16 cellular contexts compared by ENCODE assay signal in the genomic region with DNA sequence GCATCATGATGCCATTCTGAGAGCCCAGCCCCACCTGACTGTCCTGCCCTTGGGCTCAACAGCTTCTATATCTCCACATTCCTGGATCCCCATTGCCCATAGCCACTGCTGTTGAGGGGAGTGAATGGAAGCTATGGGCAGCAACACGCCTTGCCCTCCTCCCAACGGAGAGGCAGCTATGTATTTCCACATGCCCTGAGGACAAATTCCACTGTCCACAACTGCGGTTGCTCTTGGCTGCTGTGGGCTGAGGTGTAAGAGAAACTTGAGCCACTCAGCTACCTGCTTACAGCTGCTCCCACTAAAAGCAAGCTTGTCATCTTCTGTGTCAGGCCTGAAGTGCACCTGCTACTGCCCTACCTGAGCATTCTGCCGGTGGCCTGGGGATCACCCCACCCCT.
DNase-seq lines count a peak whose midpoint lies in the region; ATAC-seq and TF ChIP-seq lines count a peak whose summit lies in the region.
"Had no signal": no experiment of that assay in that cellular context is flagged by ENCODE, and none has a peak within 500 bp of the region (broad histone marks: within the 10 kb centered on the region; RNA-seq: fewer than 3 reads in every experiment).

No MANE protein-coding gene starts in this region.

- H3K4me1 ChIP-seq in mammary epithelial cell (ENCODE audit: insufficient read depth, low read length) (no peaks in the 10 kb centered on the region), trophoblast cell (ENCODE audit: control insufficient read depth in 1 of 2, insufficient read depth in 2 of 2, low read length in 2 of 2) (no peaks in the 10 kb centered on the region)

- dilution Hi-C loops in mammary epithelial cell (cut with HindIII; ENCODE audit: low sequenced_read_pairs) = no loop called here

- H3K14ac ChIP-seq in trophoblast cell (ENCODE audit: low read length) = no peak overlapping the region

- no peak overlapping the region for H3K4ac ChIP-seq in trophoblast cell (ENCODE audit: low read depth, low read length)

- H4K8ac ChIP-seq in trophoblast cell (ENCODE audit: low read depth, low read length) = no peak overlapping the region

- H3K79me2 ChIP-seq in mammary epithelial cell (ENCODE audit: insufficient read depth, low read length) (no peaks in the 10 kb centered on the region), trophoblast cell (ENCODE audit: control insufficient read depth, insufficient read depth, low read length, poor library complexity) (no peaks in the 10 kb centered on the region)

- WGBS in mammary epithelial cell (ENCODE audit: low coverage, missing lambda C conversion rate) = 70% methylated on average over 3 of the region's 4 CpGs
- no CpG with 5 or more reads among the region's 4 CpGs for WGBS in trophoblast cell (ENCODE audit: extremely low coverage, insufficient coverage, insufficient read length)

- H4K20me1 ChIP-seq in mammary epithelial cell (ENCODE audit: insufficient read depth, low read length) = no peaks in the 10 kb centered on the region

- no peak for TF ChIP-seq CTCF in mammary epithelial cell (conservative IDR thresholded peaks at IDR 0.05 in 1 of 2, IDR thresholded peaks at IDR 0.05 in 1 of 2; ENCODE audit: extremely low read depth in 1 of 2, insufficient read depth in 1 of 2, low read depth in 1 of 2, low read length in 2 of 2)

- H3K9me3 ChIP-seq in mammary epithelial cell (replicated peaks; ENCODE audit: insufficient read depth, low read length) (peaks cover 3% of the 10 kb centered on the region), trophoblast cell (ENCODE audit: insufficient read depth, low read depth, low read length) (peaks cover 11% of the 10 kb centered on the region)

- CTCF ChIA-PET in mammary epithelial cell (lab: Charles Lee; ENCODE audit: low non-redundant PET) = no interaction called here

- H3K36me3 Mint-ChIP-seq in natural killer cell treated with Interleukin-12 subunit alpha and Interleukin-12 subunit beta and Interleukin-15 and Interleukin-18, amount 100 ng/mL, for 72 hours = peaks cover 17% of the 10 kb centered on the region
- H3K36me3 Mint-ChIP-seq in stimulated activated naive B cell treated with anti-CD40 and anti-IgM and Interleukin-4, amounts not matched to agents 10 μg/mL and 1 μg/mL and 100 μg/mL, for 72 hours = peaks cover 2 to 5% of the 10 kb centered on the region in 2 donors
- H3K36me3 Mint-ChIP-seq: CD4-positive, alpha-beta memory T cell had no signal

- ATAC-seq in natural killer cell treated with Interleukin-12 subunit alpha and Interleukin-12 subunit beta and Interleukin-15 and Interleukin-18, amount 100 ng/mL, for 72 hours = no peak
- ATAC-seq in HG03135 (IDR thresholded peaks at IDR 0.05; ENCODE audit: unreplicated experiment) = no peak
- no peak for ATAC-seq in stimulated activated naive B cell treated with anti-CD40 and anti-IgM and Interleukin-4, amounts not matched to agents 10 μg/mL and 1 μg/mL and 100 μg/mL, for 72 hours (replicated peaks)

- H2BK12ac ChIP-seq in trophoblast cell (ENCODE audit: low read length) = no peak overlapping the region

- H3K27me3 ChIP-seq in mammary epithelial cell (ENCODE audit: insufficient read depth, low read length) (no peaks in the 10 kb centered on the region), trophoblast cell (ENCODE audit: insufficient read depth, low read length) (no peaks in the 10 kb centered on the region)

- H3K4me1 Mint-ChIP-seq in natural killer cell treated with Interleukin-12 subunit alpha and Interleukin-12 subunit beta and Interleukin-15 and Interleukin-18, amount 100 ng/mL, for 72 hours (ENCODE audit: low read depth in 2 of 2) = no peaks in the 10 kb centered on the region
- no peaks in the 10 kb centered on the region for H3K4me1 Mint-ChIP-seq in stimulated activated naive B cell treated with anti-CD40 and anti-IgM and Interleukin-4, amounts not matched to agents 10 μg/mL and 1 μg/mL and 100 μg/mL, for 72 hours
- H3K4me1 Mint-ChIP-seq: CD4-positive, alpha-beta memory T cell had no signal

- DNase-seq in ELF-1 (ENCODE audit: low read depth, low spot score) (peak; percentile 34), M059J (ENCODE audit: low read depth) (peak; percentile 53), mammary epithelial cell (peak; percentile 11), trophoblast cell (peak; percentile 47 to 66)
- no peak for DNase-seq in activated T-cell treated with anti-CD3 and anti-CD28 coated beads, Interleukin-2, amount 50 U/mL, for 48 hours
- no peak for DNase-seq in natural killer cell treated with Interleukin-12 subunit alpha and Interleukin-12 subunit beta and Interleukin-15 and Interleukin-18, amount 100 ng/mL, for 72 hours (ENCODE audit: low spot score)
- DNase-seq in stimulated activated naive B cell treated with anti-CD40 and anti-IgM and Interleukin-4, amounts not matched to agents 10 μg/mL and 1 μg/mL and 100 μg/mL, for 72 hours = no peak
- DNase-seq: C1 segment of cervical spinal cord; Calu3; CD4-positive, alpha-beta memory T cell; COR-L47; DMS53; DMS79 treated with DMSO at 0.1 percent for 48 hours; H7; HCEC 1CT had no signal

- H2AFZ ChIP-seq in mammary epithelial cell (ENCODE audit: low read depth, low read length) = no peak overlapping the region
- no peak overlapping the region for H2AFZ ChIP-seq in trophoblast cell (ENCODE audit: insufficient read depth, low read length, poor library complexity)

- H3K23ac ChIP-seq in trophoblast cell (ENCODE audit: low read length) = no peak overlapping the region

- H3K4me2 ChIP-seq in mammary epithelial cell (ENCODE audit: insufficient read depth, low read depth, low read length) = no peak overlapping the region
- H3K4me2 ChIP-seq in trophoblast cell (ENCODE audit: low read length) = no peak overlapping the region

- H3K27ac Mint-ChIP-seq in natural killer cell treated with Interleukin-12 subunit alpha and Interleukin-12 subunit beta and Interleukin-15 and Interleukin-18, amount 100 ng/mL, for 72 hours = no peak overlapping the region
- no peak overlapping the region for H3K27ac Mint-ChIP-seq in stimulated activated naive B cell treated with anti-CD40 and anti-IgM and Interleukin-4, amounts not matched to agents 10 μg/mL and 1 μg/mL and 100 μg/mL, for 72 hours

- no peak overlapping the region for H2BK5ac ChIP-seq in trophoblast cell (ENCODE audit: low read depth, low read length, poor library complexity)

- no peak overlapping the region for H3K27ac ChIP-seq in mammary epithelial cell (ENCODE audit: insufficient read depth, low read depth, low read length)
- no peak overlapping the region for H3K27ac ChIP-seq in trophoblast cell (ENCODE audit: low read depth, low read length)

- H3K18ac ChIP-seq in trophoblast cell (ENCODE audit: low read length) = no peak overlapping the region

- H3K9me3 Mint-ChIP-seq in natural killer cell treated with Interleukin-12 subunit alpha and Interleukin-12 subunit beta and Interleukin-15 and Interleukin-18, amount 100 ng/mL, for 72 hours = peaks cover 16% of the 10 kb centered on the region
- peaks cover 24 to 29% of the 10 kb centered on the region in 2 donors for H3K9me3 Mint-ChIP-seq in stimulated activated naive B cell treated with anti-CD40 and anti-IgM and Interleukin-4, amounts not matched to agents 10 μg/mL and 1 μg/mL and 100 μg/mL, for 72 hours

- in situ Hi-C loops in mammary epithelial cell (cut with MboI; ENCODE audit: low sequenced_read_pairs in 2 of 2) = no loop called here

- H4K12ac ChIP-seq in trophoblast cell (ENCODE audit: low read depth, low read length) = no peak overlapping the region

- no TSS peak for BruUV-seq in mammary epithelial cell (replicated peaks; lab: Mats Ljungman, UMichigan)

- H2AK5ac ChIP-seq in trophoblast cell (ENCODE audit: low read length) = no peak overlapping the region

- no peak overlapping the region for H3K4me3 Mint-ChIP-seq in natural killer cell treated with Interleukin-12 subunit alpha and Interleukin-12 subunit beta and Interleukin-15 and Interleukin-18, amount 100 ng/mL, for 72 hours
- H3K4me3 Mint-ChIP-seq in stimulated activated naive B cell treated with anti-CD40 and anti-IgM and Interleukin-4, amounts not matched to agents 10 μg/mL and 1 μg/mL and 100 μg/mL, for 72 hours = no peak overlapping the region
- H3K4me3 Mint-ChIP-seq: CD4-positive, alpha-beta memory T cell had no signal

- H3K4me3 ChIP-seq in mammary epithelial cell (replicated peaks in 1 of 3; ENCODE audit: insufficient read depth in 1 of 3, low read depth in 2 of 3, low read length in 3 of 3) (no peak overlapping the region), trophoblast cell (ENCODE audit: low read depth, low read length) (no peak overlapping the region)

- H3K27me3 Mint-ChIP-seq in natural killer cell treated with Interleukin-12 subunit alpha and Interleukin-12 subunit beta and Interleukin-15 and Interleukin-18, amount 100 ng/mL, for 72 hours = no peaks in the 10 kb centered on the region
- peaks cover 8 to 9% of the 10 kb centered on the region in 2 donors for H3K27me3 Mint-ChIP-seq in stimulated activated naive B cell treated with anti-CD40 and anti-IgM and Interleukin-4, amounts not matched to agents 10 μg/mL and 1 μg/mL and 100 μg/mL, for 72 hours

- H3K36me3 ChIP-seq in mammary epithelial cell (ENCODE audit: insufficient read depth, low read length) (no peaks in the 10 kb centered on the region), trophoblast cell (ENCODE audit: control insufficient read depth in 1 of 2, insufficient read depth in 2 of 2, low read length in 2 of 2) (no peaks in the 10 kb centered on the region)

- H3K9ac ChIP-seq in mammary epithelial cell (ENCODE audit: insufficient read depth, low read length) = no peak overlapping the region
- no peak overlapping the region for H3K9ac ChIP-seq in trophoblast cell (ENCODE audit: low read length)

- H3K79me1 ChIP-seq in trophoblast cell (ENCODE audit: low read length) = no peaks in the 10 kb centered on the region

- no peak overlapping the region for H2BK120ac ChIP-seq in trophoblast cell (ENCODE audit: insufficient read depth, low read length, poor library complexity)

- intact Hi-C loops in mammary epithelial cell (cut with micrococcal nuclease) = no loop called here

- H4K91ac ChIP-seq in trophoblast cell (ENCODE audit: low read depth, low read length) = no peak overlapping the region

Comparison
In these comparisons a context has a peak if more than half of its experiments do, and no peak if none do; other contexts are left out.
1. DNase-seq: peak in ELF-1 (single experiment), M059J (single experiment), mammary epithelial cell (single experiment) and trophoblast cell (2 of 2); none in activated T-cell treated with anti-CD3 and anti-CD28 coated beads, Interleukin-2, amount 50 U/mL, for 48 hours (0 of 2), natural killer cell treated with Interleukin-12 subunit alpha and Interleukin-12 subunit beta and Interleukin-15 and Interleukin-18, amount 100 ng/mL, for 72 hours (single experiment) and stimulated activated naive B cell treated with anti-CD40 and anti-IgM and Interleukin-4, amounts not matched to agents 10 μg/mL and 1 μg/mL and 100 μg/mL, for 72 hours (single experiment).